ENCODE assay signal across 8 cellular contexts in genomic region chr17:35243459-35244204, GRCh38. TPM values are rescaled to one million over a fixed set of nuclear protein-coding genes. Genes with fewer than 3 reads are reported as not detected.
DNase-seq lines count a peak whose midpoint lies in the region; ATAC-seq, FAIRE-seq and TF ChIP-seq lines count a peak whose summit lies in the region.

No MANE protein-coding gene starts in this region.

- H3K9me3 ChIP-seq in RWPE2 (ENCODE audit: severe bottlenecking) = no peaks in the 10 kb centered on the region
- no peaks in the 10 kb centered on the region for H3K9me3 ChIP-seq in pancreas
- H3K9me3 ChIP-seq in uterus = no peaks in the 10 kb centered on the region

- peaks cover 25% of the 10 kb centered on the region for H3K4me1 ChIP-seq in RWPE2 (ENCODE audit: insufficient read depth, poor library complexity, severe bottlenecking)
- H3K4me1 ChIP-seq in pancreas = peaks cover 0 to 16% (median 0%) of the 10 kb centered on the region in 3 donors
- H3K4me1 ChIP-seq in uterus = no peaks in the 10 kb centered on the region

- peak overlapping the region; percentile 99 for H3K27ac Mint-ChIP-seq in activated naive CD4-positive, alpha-beta T cell treated with anti-CD3 and anti-CD28 coated beads, Interleukin-2, amount 50 U/mL, for 24 hours

- H3K9me3 Mint-ChIP-seq in activated naive CD4-positive, alpha-beta T cell treated with anti-CD3 and anti-CD28 coated beads, Interleukin-2, amount 50 U/mL, for 24 hours = no peaks in the 10 kb centered on the region

- DNase-seq in ACHN (peak; percentile 61), H4 (ENCODE audit: low spot score) (peak; percentile 66), RWPE2 (ENCODE audit: low spot score) (no peak), Right ventricle myocardium superior (peak; percentile 68), pancreas (peak; percentile 13 to 46 (median 28)), uterus (peak; percentile 56 to 74)

- H3K36me3 Mint-ChIP-seq in activated naive CD4-positive, alpha-beta T cell treated with anti-CD3 and anti-CD28 coated beads, Interleukin-2, amount 50 U/mL, for 24 hours = peaks cover 16% of the 10 kb centered on the region

- intact Hi-C loops in Right ventricle myocardium superior (cut with DNase I) = no loop called here
- intact Hi-C loops in pancreas (cut with DNase I) = no loop called here
- intact Hi-C loops in uterus (cut with DNase I; ENCODE audit: low total_unique reads) = no loop called here

- in situ Hi-C loops in ACHN (cut with HindIII; ENCODE audit: low pct_ligation_motif_present, low pct_unique_long_range_greater_than_20kb, low sequenced_read_pairs) = no loop called here

- TF ChIP-seq POLR2A in uterus (IDR thresholded peaks at IDR 0.05) = peak in 1 of 2 donors; percentile 28

- TF ChIP-seq CTCF in RWPE2 (IDR thresholded peaks at IDR 0.05; ENCODE audit: poor library complexity, severe bottlenecking) (no peak), pancreas (IDR thresholded peaks at IDR 0.05) (no peak), uterus (IDR thresholded peaks at IDR 0.05) (no peak)

- FAIRE-seq in pancreas (lab: Jason Lieb, UNC) = peak; percentile 34

- H3K27ac ChIP-seq in RWPE2 (ENCODE audit: poor library complexity, severe bottlenecking) (peak overlapping the region; percentile 97), pancreas (peak overlapping the region; percentile 81 to 96 (median 84)), uterus (peak overlapping the region; percentile 94 to 97)

- ATAC-seq in RWPE2 (ENCODE audit: low read depth) (peak; percentile 5; the same call in 1 of the 3 replicates), Right ventricle myocardium superior (ENCODE audit: poor library complexity) (peak; percentile 45), pancreas (peak; percentile 2 to 43 (median 14)), HG03045 (IDR thresholded peaks at IDR 0.05; ENCODE audit: unreplicated experiment) (no peak)

- 10% methylated on average over 17 of the region's 17 CpGs for WGBS in pancreas, 2 donors

- H3K4me3 ChIP-seq in RWPE2 (ENCODE audit: severe bottlenecking) (peak overlapping the region; percentile 85), pancreas (peak overlapping the region; percentile 56 to 71 (median 66)), uterus (peak overlapping the region; percentile 57 to 84)

- no peaks in the 10 kb centered on the region for H3K27me3 Mint-ChIP-seq in activated naive CD4-positive, alpha-beta T cell treated with anti-CD3 and anti-CD28 coated beads, Interleukin-2, amount 50 U/mL, for 24 hours

- H3K4me1 Mint-ChIP-seq in activated naive CD4-positive, alpha-beta T cell treated with anti-CD3 and anti-CD28 coated beads, Interleukin-2, amount 50 U/mL, for 24 hours = peaks cover 74% of the 10 kb centered on the region

- H3K27me3 ChIP-seq in RWPE2 (ENCODE audit: insufficient read depth, poor library complexity, severe bottlenecking) (no peaks in the 10 kb centered on the region), pancreas (no peaks in the 10 kb centered on the region), uterus (no peaks in the 10 kb centered on the region)

- H3K4me3 Mint-ChIP-seq in activated naive CD4-positive, alpha-beta T cell treated with anti-CD3 and anti-CD28 coated beads, Interleukin-2, amount 50 U/mL, for 24 hours = peak overlapping the region; percentile 97

- peaks cover 34% of the 10 kb centered on the region for H3K36me3 ChIP-seq in RWPE2 (ENCODE audit: low read depth)
- no peaks in the 10 kb centered on the region for H3K36me3 ChIP-seq in pancreas
- no peaks in the 10 kb centered on the region for H3K36me3 ChIP-seq in uterus

RNA-seq across cellular contexts. Expression of gene SLFN5, which starts 0.8 kb away (rescaled TPM):
- 28.8 and 35.1 TPM in 2 replicates for total RNA-seq in H4 (2014; rRNA removed; shearing (Covaris generic))
- total RNA-seq in Right ventricle myocardium superior (11.4 TPM), pancreas (10 to 100 TPM in 2 of 6 donors, 1 to 10 TPM in 4; 5.7 to 18.8 (median 7.1) TPM), uterus (10 to 100 TPM; 13.8 to 51.5 (median 32.2) TPM)
- polyA plus RNA-seq in pancreas = 1 to 10 TPM; 1.9 to 2.0 TPM

RNA-seq across cellular contexts. Expression of gene SLC35G3, which starts 49.4 kb away (rescaled TPM):
- total RNA-seq in H4 (2014; rRNA removed; shearing (Covaris generic)) = not detected in 2 replicates
- total RNA-seq in Right ventricle myocardium superior (not detected), pancreas (not detected), uterus (not detected)
- not detected for polyA plus RNA-seq in pancreas
